ENCODE assay signal across 14 cellular contexts in the genomic region with DNA sequence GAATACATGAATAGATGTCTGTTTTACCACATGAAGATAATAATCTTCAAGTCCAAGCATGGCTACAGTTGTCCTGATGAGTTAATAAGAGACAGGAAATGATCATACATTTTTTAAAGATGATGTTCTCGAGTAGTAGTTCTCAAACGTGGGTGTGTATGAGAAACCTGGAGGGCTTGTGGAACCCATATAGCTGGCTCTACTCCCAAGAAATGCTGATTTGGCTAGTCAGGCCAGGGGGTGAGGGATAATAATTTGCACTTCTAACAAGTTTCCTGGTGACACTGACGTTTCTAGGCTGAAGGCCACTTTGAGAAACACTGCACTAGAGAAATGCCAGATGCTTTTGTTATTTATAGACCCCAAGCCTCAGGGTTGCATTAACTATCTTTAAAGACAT. TPM values are rescaled to one million over a fixed set of nuclear protein-coding genes. Genes with fewer than 3 reads are reported as not detected.
A peak's percentile ranks its signal among the peaks of the same experiment; 100 is the strongest.
DNase-seq lines count a peak whose midpoint lies in the region; ATAC-seq and TF ChIP-seq lines count a peak whose summit lies in the region.
"Had no signal": no experiment of that assay in that cellular context is flagged by ENCODE, and none has a peak within 500 bp of the region (broad histone marks: within the 10 kb centered on the region; RNA-seq: fewer than 3 reads in every experiment).

No MANE protein-coding gene starts in this region.

- POLR2A ChIA-PET in RWPE1 (lab: Yijun Ruan, JAX; ENCODE audit: low non-redundant PET) = no interaction called here
- POLR2A ChIA-PET in CD4-positive, alpha-beta T cell (lab: Charles Lee) = no interaction called here

- H3K4me3 ChIP-seq in right cardiac atrium (ENCODE audit: low read length) (no peak overlapping the region), fibroblast of mammary gland (ENCODE audit: control insufficient read depth, low read depth, low read length) (no peak overlapping the region)
- H3K4me3 ChIP-seq: adrenal gland had no signal

- H3K4me3 Mint-ChIP-seq in CD4-positive, alpha-beta T cell = no peak overlapping the region
- H3K4me3 Mint-ChIP-seq: activated CD4-positive, alpha-beta memory T cell treated with anti-CD3 and anti-CD28 coated beads for 36 hours; dendritic cell treated with granulocyte-macrophage colony-stimulating factor and Interleukin-4, amounts not matched to agents 40 ng/mL and 50 ng/mL, for 4 days; nephron progenitor cell had no signal

- WGBS in right cardiac atrium = 15% methylated on average over 3 of the region's 3 CpGs

- ATAC-seq in Right ventricle myocardium inferior (peak; percentile 54), right cardiac atrium (no peak), GM19452 (IDR thresholded peaks at IDR 0.05; ENCODE audit: unreplicated experiment) (no peak)
- ATAC-seq in CD4-positive, alpha-beta T cell (ENCODE audit: poor library complexity) = no peak

- H3K27ac Mint-ChIP-seq in CD4-positive, alpha-beta T cell = no peak overlapping the region
- H3K27ac Mint-ChIP-seq: activated CD4-positive, alpha-beta memory T cell treated with anti-CD3 and anti-CD28 coated beads for 36 hours; dendritic cell treated with granulocyte-macrophage colony-stimulating factor and Interleukin-4, amounts not matched to agents 40 ng/mL and 50 ng/mL, for 4 days; nephron progenitor cell had no signal

- TF ChIP-seq CTCF in RWPE1 (conservative IDR thresholded peaks at IDR 0.05; ENCODE audit: low read depth) (no peak), fibroblast of mammary gland (conservative IDR thresholded peaks at IDR 0.05; ENCODE audit: control insufficient read depth, insufficient read depth, low read depth, low read length) (no peak)
- no peak for TF ChIP-seq CTCF in CD4-positive, alpha-beta T cell (IDR thresholded peaks at IDR 0.05)

- intact Hi-C loops in Right ventricle myocardium inferior (cut with DNase I) = no loop called here
- intact Hi-C loops in right cardiac atrium (cut with DNase I) = no loop called here
- intact Hi-C loops in CD4-positive, alpha-beta T cell (cut with DNase I, micrococcal nuclease) = no loop called here

- peaks cover 5% of the 10 kb centered on the region for H3K9me3 Mint-ChIP-seq in CD4-positive, alpha-beta T cell
- H3K9me3 Mint-ChIP-seq: dendritic cell treated with granulocyte-macrophage colony-stimulating factor and Interleukin-4, amounts not matched to agents 40 ng/mL and 50 ng/mL, for 4 days had no signal

- CTCF ChIA-PET in RWPE1 (lab: Yijun Ruan, JAX) = no interaction called here
- CTCF ChIA-PET in CD4-positive, alpha-beta T cell (lab: Charles Lee) = no interaction called here

- no peaks in the 10 kb centered on the region for H3K4me1 Mint-ChIP-seq in CD4-positive, alpha-beta T cell (ENCODE audit: low read depth)
- H3K4me1 Mint-ChIP-seq: nephron progenitor cell had no signal

- H3K9me3 ChIP-seq in right cardiac atrium (ENCODE audit: control insufficient read depth, low read length) = no peaks in the 10 kb centered on the region
- H3K9me3 ChIP-seq in CD4-positive, alpha-beta T cell (ENCODE audit: control insufficient read depth, low read length) = no peaks in the 10 kb centered on the region
- H3K9me3 ChIP-seq: adrenal gland had no signal

- no peaks in the 10 kb centered on the region for H3K27me3 ChIP-seq in right cardiac atrium (ENCODE audit: control insufficient read depth, insufficient read depth)
- no peaks in the 10 kb centered on the region for H3K27me3 ChIP-seq in CD4-positive, alpha-beta T cell (ENCODE audit: control insufficient read depth, insufficient read depth, low read length)
- H3K27me3 ChIP-seq: adrenal gland had no signal

- H3K27ac ChIP-seq in right cardiac atrium (ENCODE audit: low read length) = no peak overlapping the region
- peak overlapping the region; percentile 66; the same call in 1 of the 2 replicates for H3K27ac ChIP-seq in RWPE1
- H3K27ac ChIP-seq in CD4-positive, alpha-beta T cell (ENCODE audit: low read depth, low read length) = no peak overlapping the region
- H3K27ac ChIP-seq: adrenal gland had no signal

- H3K27me3 Mint-ChIP-seq in CD4-positive, alpha-beta T cell = no peaks in the 10 kb centered on the region
- H3K27me3 Mint-ChIP-seq: activated CD4-positive, alpha-beta memory T cell treated with anti-CD3 and anti-CD28 coated beads for 36 hours; dendritic cell treated with granulocyte-macrophage colony-stimulating factor and Interleukin-4, amounts not matched to agents 40 ng/mL and 50 ng/mL, for 4 days had no signal

- peaks cover 5% of the 10 kb centered on the region for H3K4me1 ChIP-seq in right cardiac atrium (ENCODE audit: control insufficient read depth, insufficient read depth, low read length)
- H3K4me1 ChIP-seq: adrenal gland had no signal

- peaks cover 52% of the 10 kb centered on the region for H3K36me3 Mint-ChIP-seq in CD4-positive, alpha-beta T cell (ENCODE audit: low read depth)

- DNase-seq in Right ventricle myocardium inferior (ENCODE audit: missing footprints) (no peak), right cardiac atrium (no peak), RWPE1 (ENCODE audit: low spot score) (peak; percentile 38), fibroblast of mammary gland (ENCODE audit: low read depth) (peak; percentile 73), stromal cell of bone marrow (ENCODE audit: low read depth) (peak; percentile 1), NCI-H510A (lab: John Stamatoyannopoulos, UW) (no peak)
- no peak for DNase-seq in CD4-positive, alpha-beta T cell
- DNase-seq: activated CD4-positive, alpha-beta memory T cell treated with anti-CD3 and anti-CD28 coated beads for 36 hours; adrenal gland; nephron progenitor cell; SHP77 treated with DMSO at 0.1 percent for 48 hours had no signal

RNA-seq across cellular contexts. Expression of a gene that starts 37.0 kb away (rescaled TPM):
- 4.6 TPM for total RNA-seq in Right ventricle myocardium inferior
- 1 to 10 TPM; 2.0 to 4.8 (median 3.6) TPM for total RNA-seq in right cardiac atrium
- polyA plus RNA-seq in right cardiac atrium = 4.5 TPM
- total RNA-seq in CD4-positive, alpha-beta T cell = under 1 TPM in 1 of 2 experiments, not detected in 1; 0.25 TPM
- total RNA-seq: activated CD4-positive, alpha-beta memory T cell treated with anti-CD3 and anti-CD28 coated beads for 36 hours; lung microvascular endothelial cell had no signal

Comparison
In these comparisons a context has a peak if more than half of its experiments do, and no peak if none do; other contexts are left out.
1. DNase-seq: peak in RWPE1 (single experiment), fibroblast of mammary gland (single experiment) and stromal cell of bone marrow (single experiment); none in Right ventricle myocardium inferior (single experiment), right cardiac atrium (0 of 3), CD4-positive, alpha-beta T cell (0 of 10) and NCI-H510A (single experiment).